ENCODE assay signal across 2 cellular contexts in genomic region chr17:81584771-81585170, GRCh38. TPM values are rescaled to one million over a fixed set of nuclear protein-coding genes. Genes with fewer than 3 reads are reported as not detected.
"Had no signal": no experiment of that assay in that cellular context is flagged by ENCODE, and none has a peak within 500 bp of the region (broad histone marks: within the 10 kb centered on the region; RNA-seq: fewer than 3 reads in every experiment).

No MANE protein-coding gene starts in this region.

RNA-seq across cellular contexts. Expression of gene FSCN2, which starts 56.6 kb away (rescaled TPM):
- polyA plus RNA-seq: keratinocyte, liver had no signal
